In the genomic region with DNA sequence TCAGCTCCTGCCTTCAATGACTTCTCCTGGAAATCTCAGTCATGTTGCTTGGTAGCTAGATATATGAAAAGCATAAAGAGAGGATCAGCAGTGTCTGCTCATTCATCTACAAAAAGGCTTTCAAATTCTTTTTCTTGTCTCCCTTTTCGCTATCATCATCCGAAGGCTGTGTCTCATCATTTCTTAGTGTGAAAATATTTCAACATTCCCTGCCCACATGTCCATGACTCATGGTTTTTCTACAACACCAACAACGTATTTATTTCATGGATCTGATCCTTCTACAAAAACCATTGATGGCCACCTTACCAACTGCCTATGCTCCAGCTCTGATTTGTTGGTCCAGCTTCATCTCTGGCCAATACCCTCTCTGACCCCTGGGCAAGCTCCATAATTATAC, we compare ENCODE assay signal across 16 cellular contexts.
A peak's percentile ranks its signal among the peaks of the same experiment; 100 is the strongest.
DNase-seq lines count a peak whose midpoint lies in the region; FAIRE-seq and TF ChIP-seq lines count a peak whose summit lies in the region.
"Had no signal": no experiment of that assay in that cellular context is flagged by ENCODE, and none has a peak within 500 bp of the region (broad histone marks: within the 10 kb centered on the region; RNA-seq: fewer than 3 reads in every experiment).

No MANE protein-coding gene starts in this region.

- peaks cover 14% of the 10 kb centered on the region for H3K9me3 ChIP-seq in left ventricle myocardium inferior (replicated peaks)
- no peaks in the 10 kb centered on the region for H3K9me3 ChIP-seq in right atrium auricular region
- no peaks in the 10 kb centered on the region for H3K9me3 ChIP-seq in effector memory CD4-positive, alpha-beta T cell (ENCODE audit: control insufficient read depth, low read length)

- no peak for FAIRE-seq in bronchial epithelial cell (lab: Jason Lieb, UNC)
- FAIRE-seq: D721Med had no signal

- TF ChIP-seq CTCF in left ventricle myocardium inferior (IDR thresholded peaks at IDR 0.05; ENCODE audit: borderline replicate concordance) = no peak
- no peak for TF ChIP-seq CTCF in right atrium auricular region (IDR thresholded peaks at IDR 0.05)
- TF ChIP-seq CTCF in bronchial epithelial cell (IDR thresholded peaks at IDR 0.05; ENCODE audit: insufficient read depth, low read length, severe bottlenecking) = no peak

- intact Hi-C loops in left ventricle myocardium inferior (cut with micrococcal nuclease) = no loop called here

- no peak overlapping the region for H3K4me3 ChIP-seq in left ventricle myocardium inferior
- no peak overlapping the region for H3K4me3 ChIP-seq in right atrium auricular region
- no peak overlapping the region for H3K4me3 ChIP-seq in bronchial epithelial cell (ENCODE audit: low read depth, low read length)
- no peak overlapping the region for H3K4me3 ChIP-seq in effector memory CD4-positive, alpha-beta T cell (ENCODE audit: insufficient read depth, low read depth, low read length, poor library complexity, severe bottlenecking)
- H3K4me3 ChIP-seq: GM23248 had no signal

- peak overlapping the region; percentile 16 for H3K27ac ChIP-seq in left ventricle myocardium inferior (replicated peaks)
- no peak overlapping the region for H3K27ac ChIP-seq in right atrium auricular region
- H3K27ac ChIP-seq in effector memory CD4-positive, alpha-beta T cell (ENCODE audit: insufficient read depth, low read length, poor library complexity, severe bottlenecking) = no peak overlapping the region
- H3K27ac ChIP-seq: GM23248 had no signal

- H3K4me1 ChIP-seq in left ventricle myocardium inferior (no peaks in the 10 kb centered on the region), right atrium auricular region (no peaks in the 10 kb centered on the region)
- no peaks in the 10 kb centered on the region for H3K4me1 ChIP-seq in effector memory CD4-positive, alpha-beta T cell (ENCODE audit: control insufficient read depth, insufficient read depth, low read length, poor library complexity, severe bottlenecking)

- no peaks in the 10 kb centered on the region for H3K36me3 ChIP-seq in left ventricle myocardium inferior
- no peaks in the 10 kb centered on the region for H3K36me3 ChIP-seq in right atrium auricular region
- H3K36me3 ChIP-seq in bronchial epithelial cell (ENCODE audit: control insufficient read depth, insufficient read depth, low read length) = no peaks in the 10 kb centered on the region
- no peaks in the 10 kb centered on the region for H3K36me3 ChIP-seq in effector memory CD4-positive, alpha-beta T cell (ENCODE audit: control insufficient read depth, insufficient read depth, low read length)

- H3K27me3 ChIP-seq in left ventricle myocardium inferior (ENCODE audit: low read depth) (no peaks in the 10 kb centered on the region), right atrium auricular region (no peaks in the 10 kb centered on the region), bronchial epithelial cell (ENCODE audit: control insufficient read depth, insufficient read depth, low read length) (no peaks in the 10 kb centered on the region)
- no peaks in the 10 kb centered on the region for H3K27me3 ChIP-seq in effector memory CD4-positive, alpha-beta T cell (replicated peaks; ENCODE audit: control insufficient read depth, insufficient read depth, low read length, poor library complexity, severe bottlenecking)

- DNase-seq in left ventricle myocardium inferior (no peak), right atrium auricular region (ENCODE audit: low spot score) (no peak), bronchial epithelial cell (ENCODE audit: low read depth) (peak; percentile 6), iris pigment epithelial cell (ENCODE audit: low read depth) (peak; percentile 0), foreskin melanocyte (no peak)
- no peak for DNase-seq in effector memory CD4-positive, alpha-beta T cell
- no peak for DNase-seq in activated CD8-positive, alpha-beta memory T cell treated with anti-CD3 and anti-CD28 coated beads for 24 hours
- DNase-seq: AML-193; CD4-positive, alpha-beta T cell; DND-41; GF-D8; GM23248; NCI-H1048; NCI-H446 treated with DMSO at 0.1 percent for 48 hours; NCI-H774 had no signal

Comparison
In these comparisons a context has a peak if more than half of its experiments do, and no peak if none do; other contexts are left out.
1. DNase-seq: peak in bronchial epithelial cell (single experiment) and iris pigment epithelial cell (single experiment); none in left ventricle myocardium inferior (single experiment), right atrium auricular region (single experiment), foreskin melanocyte (single experiment), effector memory CD4-positive, alpha-beta T cell (0 of 3) and activated CD8-positive, alpha-beta memory T cell treated with anti-CD3 and anti-CD28 coated beads for 24 hours (single experiment).